32 cellular contexts compared by ENCODE assay signal in genomic region chr1:40291293-40291692, GRCh38. TPM values are rescaled to one million over a fixed set of nuclear protein-coding genes. Genes with fewer than 3 reads are reported as not detected.
"Had no signal": no experiment of that assay in that cellular context is flagged by ENCODE, and none has a peak within 500 bp of the region (broad histone marks: within the 10 kb centered on the region; RNA-seq: fewer than 3 reads in every experiment).

No MANE protein-coding gene starts in this region.

- ATAC-seq: Panc1, Right ventricle myocardium inferior, T-cell had no signal

- H3K9me3 Mint-ChIP-seq: activated B cell treated with CpG ODN at 0.5 μM for 24 hours; activated naive CD4-positive, alpha-beta T cell treated with anti-CD3 and anti-CD28 coated beads for 36 hours; activated naive CD8-positive, alpha-beta T cell treated with anti-CD3 and anti-CD28 coated beads, Interleukin-2, amount 10 ng/mL, durations not matched to agents 7 days and 5 days; activated T-helper 1 cell treated with anti-CD3 and anti-CD28 coated beads, Interleukin-12 subunit alpha, Interleukin-12 subunit beta, Interleukin-2, Interleukin-4 antibody, amounts not matched to agents 30 ng/mL and 10 ng/mL and 1 ng/mL, durations not matched to agents 14 hours and 24 hours and 36 hours; IgD-negative memory B cell; T-cell had no signal

- H3K4me1 Mint-ChIP-seq: activated naive CD8-positive, alpha-beta T cell treated with anti-CD3 and anti-CD28 coated beads, Interleukin-2, amount 10 ng/mL, durations not matched to agents 7 days and 5 days had no signal

- H3K4me3 Mint-ChIP-seq: activated B cell treated with CpG ODN at 0.5 μM for 24 hours; activated naive CD4-positive, alpha-beta T cell treated with anti-CD3 and anti-CD28 coated beads for 36 hours; activated naive CD8-positive, alpha-beta T cell treated with anti-CD3 and anti-CD28 coated beads, Interleukin-2, amount 10 ng/mL, durations not matched to agents 7 days and 5 days; activated T-helper 1 cell treated with anti-CD3 and anti-CD28 coated beads, Interleukin-12 subunit alpha, Interleukin-12 subunit beta, Interleukin-2, Interleukin-4 antibody, amounts not matched to agents 30 ng/mL and 10 ng/mL and 1 ng/mL, durations not matched to agents 14 hours and 24 hours and 36 hours; T-cell had no signal

- H3K27me3 Mint-ChIP-seq: activated B cell treated with CpG ODN at 0.5 μM for 24 hours; activated naive CD8-positive, alpha-beta T cell treated with anti-CD3 and anti-CD28 coated beads, Interleukin-2, amount 10 ng/mL, durations not matched to agents 7 days and 5 days; IgD-negative memory B cell; T-cell had no signal

- DNase-seq: activated B cell treated with CpG ODN at 0.5 μM for 24 hours; activated CD4-positive, alpha-beta T cell treated with anti-CD3 and anti-CD28 coated beads for 1 hour; activated CD4-positive, alpha-beta T cell treated with anti-CD3 and anti-CD28 coated beads, Interleukin-2, amount 50 U/mL, for 1 hour; activated CD8-positive, alpha-beta memory T cell treated with anti-CD3 and anti-CD28 coated beads for 24 hours; activated effector memory CD4-positive, alpha-beta T cell treated with anti-CD3 and anti-CD28 coated beads, Interleukin-2, amount 50 U/mL, for 16 hours; activated naive CD4-positive, alpha-beta T cell treated with anti-CD3 and anti-CD28 coated beads for 36 hours; activated naive CD8-positive, alpha-beta T cell treated with anti-CD3 and anti-CD28 coated beads, Interleukin-2, amount 10 ng/mL, durations not matched to agents 7 days and 5 days; aorta; caudate nucleus; KG1; NCI-H1048; NCI-H1417; NCI-H2029; NCI-H2107; NCI-H2171 treated with DMSO at 0.1 percent for 48 hours; NCI-H345; NCI-H510A treated with DMSO at 0.1 percent for 48 hours; NCI-H69; NK-92 treated with Interleukin-12 subunit alpha and Interleukin-12 subunit beta, amount 100 ng/mL, for 24 hours; OCI-M1; RPMI8226; T-cell; T-helper 2 cell; T1000 had no signal

- H3K27ac Mint-ChIP-seq: activated B cell treated with CpG ODN at 0.5 μM for 24 hours; activated naive CD4-positive, alpha-beta T cell treated with anti-CD3 and anti-CD28 coated beads for 36 hours; activated naive CD8-positive, alpha-beta T cell treated with anti-CD3 and anti-CD28 coated beads, Interleukin-2, amount 10 ng/mL, durations not matched to agents 7 days and 5 days; activated T-helper 1 cell treated with anti-CD3 and anti-CD28 coated beads, Interleukin-12 subunit alpha, Interleukin-12 subunit beta, Interleukin-2, Interleukin-4 antibody, amounts not matched to agents 30 ng/mL and 10 ng/mL and 1 ng/mL, durations not matched to agents 14 hours and 24 hours and 36 hours; IgD-negative memory B cell; T-cell had no signal

RNA-seq across cellular contexts. Expression of gene COL9A2, which starts 25.8 kb away (rescaled TPM):
- total RNA-seq: LHCN-M2 had no signal

RNA-seq across cellular contexts. Expression of gene TMCO2, which starts 43.6 kb away (rescaled TPM):
- total RNA-seq: activated B cell treated with CpG ODN at 0.5 μM for 24 hours; activated naive CD4-positive, alpha-beta T cell treated with anti-CD3 and anti-CD28 coated beads for 36 hours; activated naive CD8-positive, alpha-beta T cell treated with anti-CD3 and anti-CD28 coated beads, Interleukin-2, amount 10 ng/mL, durations not matched to agents 7 days and 5 days; activated T-helper 1 cell treated with anti-CD3 and anti-CD28 coated beads, Interleukin-12 subunit alpha, Interleukin-12 subunit beta, Interleukin-2, Interleukin-4 antibody, amounts not matched to agents 30 ng/mL and 10 ng/mL and 1 ng/mL, durations not matched to agents 14 hours and 24 hours and 36 hours; aorta; breast epithelium; chondrocyte; LHCN-M2; M059J; Right ventricle myocardium inferior; T-cell had no signal
